In the genomic region with DNA sequence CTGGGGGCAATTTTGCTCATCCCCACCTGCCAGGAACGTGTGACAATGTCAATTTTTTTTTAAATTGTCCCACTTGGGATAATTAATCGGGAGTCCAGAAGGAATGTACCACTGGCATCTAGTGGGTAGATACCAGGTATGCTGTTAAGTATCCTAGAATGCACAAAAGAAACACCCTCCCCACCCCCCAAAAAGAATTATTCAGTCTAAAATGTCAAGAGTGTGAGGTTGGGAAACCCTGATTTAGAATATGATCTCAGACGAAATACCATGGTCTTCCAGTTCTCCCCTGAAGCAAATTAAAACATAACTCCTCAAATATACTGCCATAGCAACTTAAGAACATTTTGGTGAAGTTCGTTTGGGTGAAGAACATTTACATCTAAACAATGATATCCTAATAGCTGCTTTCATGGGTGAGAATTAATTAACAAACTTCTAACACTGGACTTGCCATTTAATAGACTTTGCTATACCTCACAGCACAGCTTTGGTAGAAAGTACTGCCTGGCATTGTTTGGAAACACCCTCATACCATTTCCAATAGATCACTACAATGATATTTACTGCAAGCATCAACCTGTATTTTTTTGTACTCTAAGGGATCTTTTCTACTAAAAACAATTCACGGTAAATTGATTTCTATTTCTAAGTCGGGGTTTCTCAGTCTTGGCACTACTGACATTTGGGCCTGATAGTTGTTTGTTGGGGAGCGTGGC, we compare ENCODE assay signal across 2 cellular contexts.
TF ChIP-seq lines count a peak whose summit lies in the region.

No MANE protein-coding gene starts in this region.

TF ChIP-seq in GM23338, 12 proteins besides CTCF, POLR2A, EP300 and RAD21 (continues in another document):
- no peak for TF ChIP-seq CREB1 (CRISPR knock-in tag; IDR thresholded peaks at IDR 0.05; ENCODE audit: low read depth)
- TF ChIP-seq JUNB (IDR thresholded peaks at IDR 0.05; ENCODE audit: unreplicated experiment), result no peak
- no peak for TF ChIP-seq ZNF331 (CRISPR knock-in tag; IDR thresholded peaks at IDR 0.05; ENCODE audit: low read depth)
- no peak for TF ChIP-seq POLR2AphosphoS5 (IDR thresholded peaks at IDR 0.05; ENCODE audit: low read depth)
- TF ChIP-seq ZNF462 (CRISPR knock-in tag; IDR thresholded peaks at IDR 0.05), result no peak
- TF ChIP-seq EZH2phosphoT487 (IDR thresholded peaks at IDR 0.05; ENCODE audit: unreplicated experiment), result no peak
- no peak for TF ChIP-seq STAT1 (IDR thresholded peaks at IDR 0.05; ENCODE audit: unreplicated experiment)
- TF ChIP-seq NANOG (IDR thresholded peaks at IDR 0.05; ENCODE audit: borderline replicate concordance), result no peak
- TF ChIP-seq ETS1 (IDR thresholded peaks at IDR 0.05), result no peak
- TF ChIP-seq EZH2 (IDR thresholded peaks at IDR 0.05; ENCODE audit: low read depth, unreplicated experiment), result no peak

TF ChIP-seq in GM12878, 131 proteins besides CTCF, POLR2A, EP300 and RAD21:
- TF ChIP-seq MYC (IDR thresholded peaks at IDR 0.05; ENCODE audit: insufficient read depth, insufficient read length, insufficient replicate concordance, low read length, severe bottlenecking) (no peak), IRF5 (IDR thresholded peaks at IDR 0.05; ENCODE audit: borderline replicate concordance) (no peak), ZNF687 (IDR thresholded peaks at IDR 0.05) (no peak), PAX8 (IDR thresholded peaks at IDR 0.05) (no peak), TCF3 (IDR thresholded peaks at IDR 0.05; ENCODE audit: borderline replicate concordance, insufficient read depth, low read depth, low read length) (no peak), MXI1 (IDR thresholded peaks at IDR 0.05; ENCODE audit: low read depth, low read length) (no peak), HDAC2 (IDR thresholded peaks at IDR 0.05) (no peak), RFX5 (IDR thresholded peaks at IDR 0.05; ENCODE audit: low read depth, low read length) (no peak), MEF2A (IDR thresholded peaks at IDR 0.05; ENCODE audit: insufficient read depth, low read depth, low read length) (no peak), TCF7 (IDR thresholded peaks at IDR 0.05; ENCODE audit: borderline replicate concordance) (no peak), PML (IDR thresholded peaks at IDR 0.05; ENCODE audit: low read length) (no peak), KAT2A (conservative IDR thresholded peaks at IDR 0.05; ENCODE audit: control insufficient read depth, low read depth, low read length) (no peak), MEF2B (IDR thresholded peaks at IDR 0.05; ENCODE audit: partially characterized antibody, poor library complexity, severe bottlenecking) (no peak), HSF1 (IDR thresholded peaks at IDR 0.05; ENCODE audit: low read depth, low read length) (no peak), MYB (IDR thresholded peaks at IDR 0.05; ENCODE audit: borderline replicate concordance, low read depth, low read length) (no peak)
